Comparison of ENCODE assay signal across 1 cellular context in genomic region chr22:26565889-26566288, GRCh38.
TF ChIP-seq lines count a peak whose summit lies in the region.

No MANE protein-coding gene starts in this region.

TF ChIP-seq in GM12878, 131 proteins besides CTCF, POLR2A, EP300 and RAD21:
- TF ChIP-seq ZZZ3 (IDR thresholded peaks at IDR 0.05; ENCODE audit: control insufficient read depth, insufficient read length, low read depth) (no peak), BCL3 (IDR thresholded peaks at IDR 0.05; ENCODE audit: borderline replicate concordance, insufficient read depth, low read depth, low read length, poor library complexity, severe bottlenecking) (no peak), RUNX3 (IDR thresholded peaks at IDR 0.05; ENCODE audit: low read length) (peak; percentile 56), NR2C2 (IDR thresholded peaks at IDR 0.05; ENCODE audit: borderline replicate concordance, control insufficient read depth, insufficient read length, low read depth) (no peak), ZSCAN29 (IDR thresholded peaks at IDR 0.05) (no peak), SREBF1 (IDR thresholded peaks at IDR 0.05; ENCODE audit: low read length) (no peak), IRF5 (IDR thresholded peaks at IDR 0.05; ENCODE audit: borderline replicate concordance) (no peak)
- TF ChIP-seq, protein P1, sequence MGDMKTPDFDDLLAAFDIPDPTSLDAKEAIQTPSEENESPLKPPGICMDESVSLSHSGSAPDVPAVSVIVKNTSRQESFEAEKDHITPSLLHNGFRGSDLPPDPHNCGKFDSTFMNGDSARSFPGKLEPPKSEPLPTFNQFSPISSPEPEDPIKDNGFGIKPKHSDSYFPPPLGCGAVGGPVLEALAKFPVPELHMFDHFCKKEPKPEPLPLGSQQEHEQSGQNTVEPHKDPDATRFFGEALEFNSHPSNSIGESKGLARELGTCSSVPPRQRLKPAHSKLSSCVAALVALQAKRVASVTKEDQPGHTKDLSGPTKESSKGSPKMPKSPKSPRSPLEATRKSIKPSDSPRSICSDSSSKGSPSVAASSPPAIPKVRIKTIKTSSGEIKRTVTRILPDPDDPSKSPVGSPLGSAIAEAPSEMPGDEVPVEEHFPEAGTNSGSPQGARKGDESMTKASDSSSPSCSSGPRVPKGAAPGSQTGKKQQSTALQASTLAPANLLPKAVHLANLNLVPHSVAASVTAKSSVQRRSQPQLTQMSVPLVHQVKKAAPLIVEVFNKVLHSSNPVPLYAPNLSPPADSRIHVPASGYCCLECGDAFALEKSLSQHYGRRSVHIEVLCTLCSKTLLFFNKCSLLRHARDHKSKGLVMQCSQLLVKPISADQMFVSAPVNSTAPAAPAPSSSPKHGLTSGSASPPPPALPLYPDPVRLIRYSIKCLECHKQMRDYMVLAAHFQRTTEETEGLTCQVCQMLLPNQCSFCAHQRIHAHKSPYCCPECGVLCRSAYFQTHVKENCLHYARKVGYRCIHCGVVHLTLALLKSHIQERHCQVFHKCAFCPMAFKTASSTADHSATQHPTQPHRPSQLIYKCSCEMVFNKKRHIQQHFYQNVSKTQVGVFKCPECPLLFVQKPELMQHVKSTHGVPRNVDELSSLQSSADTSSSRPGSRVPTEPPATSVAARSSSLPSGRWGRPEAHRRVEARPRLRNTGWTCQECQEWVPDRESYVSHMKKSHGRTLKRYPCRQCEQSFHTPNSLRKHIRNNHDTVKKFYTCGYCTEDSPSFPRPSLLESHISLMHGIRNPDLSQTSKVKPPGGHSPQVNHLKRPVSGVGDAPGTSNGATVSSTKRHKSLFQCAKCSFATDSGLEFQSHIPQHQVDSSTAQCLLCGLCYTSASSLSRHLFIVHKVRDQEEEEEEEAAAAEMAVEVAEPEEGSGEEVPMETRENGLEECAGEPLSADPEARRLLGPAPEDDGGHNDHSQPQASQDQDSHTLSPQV (IDR thresholded peaks at IDR 0.05): no peak
- TF ChIP-seq, protein P2, sequence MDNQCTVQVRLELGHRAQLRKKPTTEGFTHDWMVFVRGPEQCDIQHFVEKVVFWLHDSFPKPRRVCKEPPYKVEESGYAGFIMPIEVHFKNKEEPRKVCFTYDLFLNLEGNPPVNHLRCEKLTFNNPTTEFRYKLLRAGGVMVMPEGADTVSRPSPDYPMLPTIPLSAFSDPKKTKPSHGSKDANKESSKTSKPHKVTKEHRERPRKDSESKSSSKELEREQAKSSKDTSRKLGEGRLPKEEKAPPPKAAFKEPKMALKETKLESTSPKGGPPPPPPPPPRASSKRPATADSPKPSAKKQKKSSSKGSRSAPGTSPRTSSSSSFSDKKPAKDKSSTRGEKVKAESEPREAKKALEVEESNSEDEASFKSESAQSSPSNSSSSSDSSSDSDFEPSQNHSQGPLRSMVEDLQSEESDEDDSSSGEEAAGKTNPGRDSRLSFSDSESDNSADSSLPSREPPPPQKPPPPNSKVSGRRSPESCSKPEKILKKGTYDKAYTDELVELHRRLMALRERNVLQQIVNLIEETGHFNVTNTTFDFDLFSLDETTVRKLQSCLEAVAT (IDR thresholded peaks at IDR 0.05): no peak
